16 cellular contexts compared by ENCODE assay signal in genomic region chr5:142512041-142512679, GRCh38.
A peak's percentile ranks its signal among the peaks of the same experiment; 100 is the strongest.
DNase-seq lines count a peak whose midpoint lies in the region; ATAC-seq and TF ChIP-seq lines count a peak whose summit lies in the region.
"Had no signal": no experiment of that assay in that cellular context is flagged by ENCODE, and none has a peak within 500 bp of the region (broad histone marks: within the 10 kb centered on the region; RNA-seq: fewer than 3 reads in every experiment).

No MANE protein-coding gene starts in this region.

- DNase-seq in AG20443 (ENCODE audit: low spot score): peak; percentile 70
- DNase-seq in iris pigment epithelial cell (ENCODE audit: low read depth): peak; percentile 87
- DNase-seq in retina: peak; percentile 36
- no peak for DNase-seq in coronary artery (ENCODE audit: low spot score)
- DNase-seq in T-helper 2 cell: no peak
- DNase-seq in cerebellar cortex (ENCODE audit: low spot score): no peak
- DNase-seq: activated CD8-positive, alpha-beta T cell treated with anti-CD3 and anti-CD28 coated beads for 36 hours; COR-L47; effector CD4-positive, alpha-beta T cell; foreskin keratinocyte; GDM1; immature natural killer cell; NK-92 treated with Interleukin-12 subunit alpha and Interleukin-12 subunit beta, amount 100 ng/mL, for 24 hours had no signal

- H3K27ac ChIP-seq in cingulate gyrus (ENCODE audit: low read depth, low read length) (peak overlapping the region; percentile 79), coronary artery (peak overlapping the region in 1 of 2 donors; percentile 64)
- H3K27ac ChIP-seq: foreskin keratinocyte had no signal

- TF ChIP-seq CTCF in coronary artery (IDR thresholded peaks at IDR 0.05): no peak

- no peak for TF ChIP-seq POLR2A in GM18505 (IDR thresholded peaks at IDR 0.05; ENCODE audit: borderline replicate concordance, extremely low read depth, insufficient read depth, insufficient read length)

- no peak for ATAC-seq in GM18505 (IDR thresholded peaks at IDR 0.05; ENCODE audit: unreplicated experiment)
- ATAC-seq: activated CD8-positive, alpha-beta T cell treated with anti-CD3 and anti-CD28 coated beads for 36 hours; foreskin keratinocyte; stimulated activated effector memory CD8-positive, alpha-beta T cell treated with anti-CD3 and anti-CD28 coated beads, Interleukin-12 subunit alpha, Interleukin-12 subunit beta, amount 100 ng/mL, for 72 hours had no signal

- no peak overlapping the region for H3K4me3 ChIP-seq in coronary artery

Comparison
In these comparisons a context has a peak if more than half of its experiments do, and no peak if none do; other contexts are left out.
1. DNase-seq: peak in AG20443 (single experiment), iris pigment epithelial cell (single experiment) and retina (single experiment); none in coronary artery (single experiment), T-helper 2 cell (0 of 5) and cerebellar cortex (single experiment).